Comparison of ENCODE assay signal across 1 cellular context in the genomic region with DNA sequence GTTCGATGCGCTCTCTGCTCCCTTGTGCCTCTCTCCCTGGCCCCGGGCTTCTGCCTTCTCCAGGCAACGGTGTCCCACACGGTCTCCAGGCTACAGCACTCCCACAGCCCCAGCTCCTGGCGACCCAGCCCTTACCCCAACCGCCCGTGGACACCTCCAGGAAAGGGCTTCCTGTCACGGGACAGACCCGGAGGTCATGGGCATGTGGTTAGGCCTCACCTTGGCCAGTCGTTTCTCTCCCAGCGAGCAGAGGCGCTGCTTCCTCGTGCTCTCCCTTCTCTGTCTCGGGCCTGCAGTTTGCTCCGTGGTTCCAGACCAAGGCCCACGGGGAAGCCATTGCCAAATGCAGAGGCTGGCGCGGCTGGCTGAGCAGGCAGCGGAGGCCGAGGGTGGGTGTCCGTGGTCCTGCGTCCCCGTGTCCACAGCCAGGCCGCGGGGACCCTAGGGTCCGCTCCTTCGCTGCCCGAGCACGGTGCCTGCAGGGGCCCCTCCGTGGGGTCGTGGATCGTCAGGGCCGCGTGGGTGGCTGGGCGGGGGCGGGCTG.
TF ChIP-seq lines count a peak whose summit lies in the region.

No MANE protein-coding gene starts in this region.

TF ChIP-seq in SK-N-SH treated with all-trans-retinoic acid at 6 μM for 48 hours, 23 proteins besides CTCF, POLR2A, EP300 and RAD21 (continued from another document):
- TF ChIP-seq ZFP3 (CRISPR knock-in tag; IDR thresholded peaks at IDR 0.05) = no peak
